Comparison of ENCODE assay signal across 8 cellular contexts in genomic region chr1:23403735-23404486, GRCh38. TPM values are rescaled to one million over a fixed set of nuclear protein-coding genes. Genes with fewer than 3 reads are reported as not detected.
A peak's percentile ranks its signal among the peaks of the same experiment; 100 is the strongest.
DNase-seq lines count a peak whose midpoint lies in the region; ATAC-seq, FAIRE-seq and TF ChIP-seq lines count a peak whose summit lies in the region.

No MANE protein-coding gene starts in this region.

- H3K4me1 ChIP-seq in A549, result peaks cover 21% of the 10 kb centered on the region
- peaks cover 20% of the 10 kb centered on the region for H3K4me1 ChIP-seq in mammary epithelial cell (ENCODE audit: insufficient read depth, low read length)
- peaks cover 7% of the 10 kb centered on the region for H3K4me1 ChIP-seq in smooth muscle cell (ENCODE audit: low read depth)

- CTCF ChIA-PET in A549 (lab: Yijun Ruan, JAX), result interaction anchor here (0.6 to 3.3 kb wide), 58 partner anchors 9 to 429 kb away, joined by 3 to 28 read pairs (median 4); partner anchors contain the start of genes HNRNPR, HTR1D and ZNF436
- CTCF ChIA-PET in mammary epithelial cell (lab: Charles Lee; ENCODE audit: low non-redundant PET), result interaction anchor here (0.5 to 1.1 kb wide), 16 partner anchors 10 to 461 kb away, joined by 3 to 17 read pairs (median 4); partner anchors contain the start of genes HNRNPR and ZNF436

- no peak overlapping the region for H3K4me3 Mint-ChIP-seq in immature natural killer cell

- TF ChIP-seq RAD21 in A549 (conservative IDR thresholded peaks at IDR 0.05 in 1 of 2, IDR thresholded peaks at IDR 0.05 in 1 of 2), result peak; percentile 88 to 90

- H3K27me3 ChIP-seq in mammary epithelial cell (ENCODE audit: insufficient read depth, low read length) (no peaks in the 10 kb centered on the region), smooth muscle cell (ENCODE audit: low read depth) (no peaks in the 10 kb centered on the region)

- H4K20me1 ChIP-seq in mammary epithelial cell (ENCODE audit: insufficient read depth, low read length) (no peaks in the 10 kb centered on the region), smooth muscle cell (ENCODE audit: low read depth) (no peaks in the 10 kb centered on the region)

- in situ Hi-C loops in mammary epithelial cell (cut with MboI; ENCODE audit: low sequenced_read_pairs in 2 of 2), result loop anchor here (5.0 to 10.0 kb wide), 2 partner anchors 49 to 62 kb away; partner anchors contain the start of gene HNRNPR (in 1 of the 2)

- no peaks in the 10 kb centered on the region for H3K9me3 Mint-ChIP-seq in immature natural killer cell

- peaks cover 4 to 10% of the 10 kb centered on the region in 2 donors for H3K4me1 Mint-ChIP-seq in immature natural killer cell

- POLR2A ChIA-PET in A549 (lab: Yijun Ruan, JAX), result interaction anchor here (0.8 to 4.0 kb wide), 5 partner anchors 27 to 61 kb away, joined by 3 to 33 read pairs (median 6); partner anchors contain the start of gene HNRNPR

- peak overlapping the region; percentile 33 for H3K9ac ChIP-seq in mammary epithelial cell (ENCODE audit: insufficient read depth, low read length)
- peak overlapping the region; percentile 21 for H3K9ac ChIP-seq in smooth muscle cell (ENCODE audit: low read depth)

- H3K27me3 Mint-ChIP-seq in immature natural killer cell (ENCODE audit: low read depth in 3 of 3), result no peaks in the 10 kb centered on the region

- H3K36me3 ChIP-seq in mammary epithelial cell (ENCODE audit: insufficient read depth, low read length) (no peaks in the 10 kb centered on the region), smooth muscle cell (ENCODE audit: low read depth) (no peaks in the 10 kb centered on the region)

- dilution Hi-C loops in mammary epithelial cell (cut with HindIII; ENCODE audit: low sequenced_read_pairs), result no loop called here

- ATAC-seq in A549, result peak; percentile 97 to 99
- no peak for ATAC-seq in GM18520 (IDR thresholded peaks at IDR 0.05; ENCODE audit: unreplicated experiment)

- H3K36me3 Mint-ChIP-seq in immature natural killer cell, result no peaks in the 10 kb centered on the region

- intact Hi-C loops in mammary epithelial cell (cut with micrococcal nuclease), result loop anchor here (1.0 to 5.0 kb wide), 11 partner anchors 20 to 428 kb away; partner anchors contain the start of genes ASAP3, HNRNPR, HTR1D and LUZP1

- H3K27ac ChIP-seq in A549, result peak overlapping the region; percentile 68 to 83
- peak overlapping the region; percentile 82 for H3K27ac ChIP-seq in VCaP
- peak overlapping the region; percentile 85 for H3K27ac ChIP-seq in mammary epithelial cell (ENCODE audit: insufficient read depth, low read depth, low read length)
- peak overlapping the region; percentile 81 for H3K27ac ChIP-seq in smooth muscle cell (ENCODE audit: low read depth)

- FAIRE-seq in A549 (lab: Jason Lieb, UNC), result no peak

- H3K79me2 ChIP-seq in mammary epithelial cell (ENCODE audit: insufficient read depth, low read length) (no peaks in the 10 kb centered on the region), smooth muscle cell (ENCODE audit: low read depth) (no peaks in the 10 kb centered on the region)

- H3K9me3 ChIP-seq in A549, result no peaks in the 10 kb centered on the region
- no peaks in the 10 kb centered on the region for H3K9me3 ChIP-seq in mammary epithelial cell (replicated peaks; ENCODE audit: insufficient read depth, low read length)
- H3K9me3 ChIP-seq in smooth muscle cell (replicated peaks; ENCODE audit: low read depth), result no peaks in the 10 kb centered on the region

- TF ChIP-seq POLR2A in A549 (IDR thresholded peaks at IDR 0.05; ENCODE audit: low read length), result no peak

- H3K27ac Mint-ChIP-seq in immature natural killer cell, result no peak overlapping the region

- TF ChIP-seq CTCF in A549 (IDR thresholded peaks at IDR 0.05) (peak; percentile 78), GM20000 (IDR thresholded peaks at IDR 0.05; ENCODE audit: extremely low read depth, missing control alignments) (peak; percentile 91), VCaP (conservative IDR thresholded peaks at IDR 0.05) (peak; percentile 96), mammary epithelial cell (conservative IDR thresholded peaks at IDR 0.05 in 1 of 2, IDR thresholded peaks at IDR 0.05 in 1 of 2; ENCODE audit: extremely low read depth in 1 of 2, insufficient read depth in 1 of 2, low read depth in 1 of 2, low read length in 2 of 2) (peak; percentile 97 to 98), smooth muscle cell (IDR thresholded peaks at IDR 0.05; ENCODE audit: borderline replicate concordance, insufficient read depth, poor library complexity, severe bottlenecking) (peak; percentile 93)

- BruUV-seq in mammary epithelial cell (replicated peaks; lab: Mats Ljungman, UMichigan), result TSS peak; percentile 32

- DNase-seq in A549 (ENCODE audit: low read depth in 1 of 2, low spot score in 1 of 2), result peak; percentile 86 to 94
- DNase-seq in GM20000 (ENCODE audit: low spot score), result peak; percentile 81
- DNase-seq in NCI-H2171 (lab: John Stamatoyannopoulos, UW), result peak; percentile 96
- DNase-seq in mammary epithelial cell, result peak; percentile 100
- DNase-seq in immature natural killer cell, result peak; percentile 51 to 64 (median 58)
- DNase-seq in smooth muscle cell (lab: John Stamatoyannopoulos, UW; ENCODE audit: unreplicated experiment), result peak; percentile 65

- H3K4me2 ChIP-seq in A549, result peak overlapping the region; percentile 72
- H3K4me2 ChIP-seq in mammary epithelial cell (ENCODE audit: insufficient read depth, low read depth, low read length), result peak overlapping the region; percentile 69
- peak overlapping the region; percentile 69 for H3K4me2 ChIP-seq in smooth muscle cell

- TF ChIP-seq EP300 in A549 (IDR thresholded peaks at IDR 0.05), result no peak; a peak in 1 of 5 replicates

- H2AFZ ChIP-seq in mammary epithelial cell (ENCODE audit: low read depth, low read length) (peak overlapping the region; percentile 81), smooth muscle cell (ENCODE audit: low read depth) (no peak overlapping the region)

- peaks cover 29% of the 10 kb centered on the region for H3F3A ChIP-seq in smooth muscle cell (ENCODE audit: low read depth)

- H3K4me3 ChIP-seq in A549, result peak overlapping the region; percentile 2; the same call in 2 of the 3 replicates
- H3K4me3 ChIP-seq in mammary epithelial cell (replicated peaks in 1 of 3; ENCODE audit: insufficient read depth in 1 of 3, low read depth in 2 of 3, low read length in 3 of 3), result peak overlapping the region in 2 of 3 experiments; percentile 4 to 21
- no peak overlapping the region for H3K4me3 ChIP-seq in smooth muscle cell

- 8% methylated on average over 12 of the region's 19 CpGs for WGBS in A549 (ENCODE audit: missing lambda C conversion rate)
- 3% methylated on average over 19 of the region's 19 CpGs for WGBS in mammary epithelial cell (ENCODE audit: low coverage, missing lambda C conversion rate)
- 11% methylated on average over 19 of the region's 19 CpGs for WGBS in smooth muscle cell (ENCODE audit: low lambda C conversion rate)

TF ChIP-seq in A549, 52 proteins besides CTCF, POLR2A, EP300 and RAD21:
- TF ChIP-seq RFX5 (IDR thresholded peaks at IDR 0.05), result no peak
- TF ChIP-seq MYC (IDR thresholded peaks at IDR 0.05; ENCODE audit: borderline replicate concordance, low read length), result 0 out of 2 replicates have a peak, but pooled peaks have one; percentile 32
- peak; percentile 87 for TF ChIP-seq SMC3 (IDR thresholded peaks at IDR 0.05)
- peak; percentile 64 for TF ChIP-seq MAFK (IDR thresholded peaks at IDR 0.05; ENCODE audit: partially characterized antibody)
- TF ChIP-seq RCOR1 (IDR thresholded peaks at IDR 0.05; ENCODE audit: low read depth, low read length), result no peak
- no peak for TF ChIP-seq HDAC2 (IDR thresholded peaks at IDR 0.05)
- TF ChIP-seq, protein P1, sequence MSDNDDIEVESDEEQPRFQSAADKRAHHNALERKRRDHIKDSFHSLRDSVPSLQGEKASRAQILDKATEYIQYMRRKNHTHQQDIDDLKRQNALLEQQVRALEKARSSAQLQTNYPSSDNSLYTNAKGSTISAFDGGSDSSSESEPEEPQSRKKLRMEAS (IDR thresholded peaks at IDR 0.05), result peak; percentile 61

RNA-seq across cellular contexts. Expression of gene TCEA3, which starts 20.6 kb away (rescaled TPM):
- polyA plus RNA-seq in A549 (2011; rRNA removed), result 0.58 and 0.63 TPM in 2 replicates
- polyA plus RNA-seq in A549 (2012; cell fraction: cytosol; rRNA removed), result 0.34 and 0.48 TPM in 2 replicates
- 1.0 and 1.2 TPM in 2 replicates for polyA plus RNA-seq in A549 (2012; cell fraction: nucleus; rRNA removed)
- 0.53 to 0.79 TPM (median 0.58 TPM) in 3 replicates for polyA plus RNA-seq in A549 (2017; fragmentation: RNase III; extraction: RNeasy Plus Mini Kit Qiagen cat#74134 plus additional on column Dnase treatment)
- 0.49 and 0.50 TPM in 2 replicates for polyA minus RNA-seq in A549 (2011; rRNA and poly(A)+ RNA removed)
- total RNA-seq in mammary epithelial cell, result 1 to 10 TPM in 1 of 2 donors, under 1 TPM in 1; 0.24 to 1.5 TPM
- 0.56 TPM for polyA plus RNA-seq in mammary epithelial cell
- not detected for polyA minus RNA-seq in mammary epithelial cell
- 1 to 10 TPM in 2 of 3 donors, under 1 TPM in 1; 0.71 to 2.4 (median 1.1) TPM for polyA plus RNA-seq in immature natural killer cell
- 8.2 and 11.7 TPM in 2 replicates for total RNA-seq in smooth muscle cell
- 16.1 and 19.2 TPM in 2 replicates for polyA plus RNA-seq in smooth muscle cell

RNA-seq across cellular contexts. Expression of gene ZNF436, which starts 34.3 kb away (rescaled TPM):
- polyA plus RNA-seq in A549 (2011; rRNA removed) (7.5 and 8.3 TPM in 2 replicates), A549 (2017; fragmentation: RNase III; extraction: RNeasy Plus Mini Kit Qiagen cat#74134 plus additional on column Dnase treatment) (4.7 to 5.1 TPM (median 4.8 TPM) in 3 replicates), mammary epithelial cell (6.3 TPM), immature natural killer cell (1 to 10 TPM in 1 of 3 donors, under 1 TPM in 1, not detected in 1; 0.60 to 5.4 TPM), smooth muscle cell (7.1 and 11.7 TPM in 2 replicates)
- polyA plus RNA-seq in A549 (2012; cell fraction: cytosol; rRNA removed), result 1.2 and 1.4 TPM in 2 replicates
- polyA plus RNA-seq in A549 (2012; cell fraction: nucleus; rRNA removed), result 1.1 and 1.2 TPM in 2 replicates
- 8.0 and 8.5 TPM in 2 replicates for polyA minus RNA-seq in A549 (2011; rRNA and poly(A)+ RNA removed)
- total RNA-seq in mammary epithelial cell (10 to 100 TPM; 12.4 to 24.8 TPM), smooth muscle cell (12.9 and 19.6 TPM in 2 replicates)
- 19.7 TPM for polyA minus RNA-seq in mammary epithelial cell

RNA-seq across cellular contexts. Expression of gene HNRNPR, which starts 59.8 kb away (rescaled TPM):
- polyA plus RNA-seq in A549 (2011; rRNA removed), result 241 and 281 TPM in 2 replicates
- 130 and 149 TPM in 2 replicates for polyA plus RNA-seq in A549 (2012; cell fraction: cytosol; rRNA removed)
- polyA plus RNA-seq in A549 (2012; cell fraction: nucleus; rRNA removed), result 59.0 and 100 TPM in 2 replicates
- polyA plus RNA-seq in A549 (2017; fragmentation: RNase III; extraction: RNeasy Plus Mini Kit Qiagen cat#74134 plus additional on column Dnase treatment), result 223 to 239 TPM (median 237 TPM) in 3 replicates
- 101 and 117 TPM in 2 replicates for polyA minus RNA-seq in A549 (2011; rRNA and poly(A)+ RNA removed)
- total RNA-seq in mammary epithelial cell, result 100 to 1,000 TPM in 1 of 2 donors, 10 to 100 TPM in 1; 35.2 to 133 TPM
- 98.1 TPM for polyA plus RNA-seq in mammary epithelial cell
- 122 TPM for polyA minus RNA-seq in mammary epithelial cell
- polyA plus RNA-seq in immature natural killer cell, result 100 to 1,000 TPM; 133 to 212 (median 158) TPM
- total RNA-seq in smooth muscle cell, result 99.9 and 120 TPM in 2 replicates
- polyA plus RNA-seq in smooth muscle cell, result 96.3 and 104 TPM in 2 replicates
